In the genomic region with DNA sequence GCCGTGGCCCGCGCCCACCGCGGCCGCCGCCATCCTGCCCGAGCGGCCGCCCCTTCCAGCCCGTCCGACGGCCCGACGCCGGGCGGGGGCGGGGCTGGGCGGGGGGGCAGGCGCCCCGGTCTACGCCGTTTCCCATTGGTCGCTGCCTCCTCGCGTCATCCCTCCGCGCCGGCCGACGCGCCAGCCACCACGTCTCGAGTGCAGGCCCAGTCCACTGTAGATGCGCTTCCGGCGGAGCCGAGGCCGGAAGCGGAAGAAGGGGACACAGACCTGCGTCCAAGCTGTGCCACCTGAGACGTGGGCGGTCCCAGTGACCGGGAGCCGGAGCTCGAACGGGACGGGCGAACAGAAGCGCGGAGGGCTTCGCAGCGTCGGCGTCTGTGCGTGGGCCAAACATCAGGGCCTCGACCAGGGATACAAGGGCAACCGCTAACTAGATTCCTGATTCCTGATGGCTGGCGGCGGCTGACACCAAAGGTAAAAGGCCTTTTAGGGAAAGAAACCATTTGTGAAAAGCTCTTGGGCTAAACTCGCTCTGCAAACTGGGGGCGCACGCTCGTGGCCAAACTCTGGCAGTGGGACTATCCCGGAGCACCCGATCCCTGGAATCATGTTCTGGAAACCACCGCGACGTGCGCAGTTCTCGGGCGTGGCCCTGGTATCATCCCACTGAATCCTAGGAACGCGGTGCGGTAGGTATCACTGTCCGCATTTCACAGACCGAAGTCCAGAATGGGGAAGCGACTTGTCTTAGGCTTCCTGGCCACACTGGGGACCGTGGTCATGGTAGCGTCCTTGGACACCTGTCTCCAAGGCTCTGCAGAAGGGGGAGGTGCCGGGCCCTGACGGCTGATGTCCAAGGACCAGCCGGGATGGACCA, we compare ENCODE assay signal across 1 cellular context.
A peak's percentile ranks its signal among the peaks of the same experiment; 100 is the strongest.
TF ChIP-seq lines count a peak whose summit lies in the region.

A gene (minus strand): TSS at position 84 of the 880 bp plus-strand sequence. CDS start 51 bp downstream, at position 33.

TF ChIP-seq in H1, 55 proteins besides CTCF, POLR2A, EP300 and RAD21 (continues in another document):
- TF ChIP-seq, protein P1, sequence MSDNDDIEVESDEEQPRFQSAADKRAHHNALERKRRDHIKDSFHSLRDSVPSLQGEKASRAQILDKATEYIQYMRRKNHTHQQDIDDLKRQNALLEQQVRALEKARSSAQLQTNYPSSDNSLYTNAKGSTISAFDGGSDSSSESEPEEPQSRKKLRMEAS (IDR thresholded peaks at IDR 0.05) = peak; percentile 42; the same call in 1 of the 2 replicates
- TF ChIP-seq BCL11A (IDR thresholded peaks at IDR 0.05; ENCODE audit: low read depth in 2 of 2, low read length in 2 of 2) (no peak), TEAD4 (IDR thresholded peaks at IDR 0.05; ENCODE audit: low read depth, low read length) (no peak), RFX5 (IDR thresholded peaks at IDR 0.05; ENCODE audit: borderline replicate concordance, low read depth, low read length) (no peak; the same call in 1 of the 2 replicates), CEBPB (IDR thresholded peaks at IDR 0.05; ENCODE audit: low read depth, low read length) (no peak), POLR2AphosphoS5 (IDR thresholded peaks at IDR 0.05; ENCODE audit: low read depth, low read length) (peak; percentile 69), SP2 (IDR thresholded peaks at IDR 0.05; ENCODE audit: low read length) (no peak), RNF2 (IDR thresholded peaks at IDR 0.05; ENCODE audit: borderline replicate concordance, low read depth, low read length, missing control alignments, poor library complexity, severe bottlenecking) (no peak), CHD1 (IDR thresholded peaks at IDR 0.05; ENCODE audit: low read depth, low read length) (no peak), RBBP5 (IDR thresholded peaks at IDR 0.05; ENCODE audit: borderline replicate concordance, low read depth, low read length) (0 out of 2 replicates have a peak, but pooled peaks have one; percentile 35), KDM5A (IDR thresholded peaks at IDR 0.05; ENCODE audit: low read length) (no peak; the same call in 1 of the 2 replicates), NANOG (IDR thresholded peaks at IDR 0.05; ENCODE audit: insufficient read depth, low read depth, low read length, poor library complexity, severe bottlenecking) (no peak), HDAC6 (IDR thresholded peaks at IDR 0.05; ENCODE audit: low read depth, low read length) (no peak), ZNF274 (IDR thresholded peaks at IDR 0.05; ENCODE audit: borderline replicate concordance, extremely low read depth, low read length) (no peak), CHD2 (IDR thresholded peaks at IDR 0.05; ENCODE audit: low read length) (peak; percentile 62; the same call in 1 of the 2 replicates), TAF7 (optimal IDR thresholded peaks at IDR 0.05; ENCODE audit: borderline replicate concordance, low read depth, low read length) (peak; percentile 87), EGR1 (IDR thresholded peaks at IDR 0.05; ENCODE audit: borderline replicate concordance, low read depth, low read length) (peak; percentile 84), BRCA1 (IDR thresholded peaks at IDR 0.05; ENCODE audit: low read depth, low read length) (peak; percentile 50; the same call in 1 of the 2 replicates), TAF1 (IDR thresholded peaks at IDR 0.05; ENCODE audit: low read depth, low read length) (peak; percentile 85), SAP30 (IDR thresholded peaks at IDR 0.05; ENCODE audit: insufficient read depth, insufficient replicate concordance, low read length) (peak; percentile 93), JUN (IDR thresholded peaks at IDR 0.05; ENCODE audit: low read depth, low read length) (no peak), GABPA (IDR thresholded peaks at IDR 0.05; ENCODE audit: borderline replicate concordance, insufficient read depth, low read length) (peak; percentile 94), SP1 (IDR thresholded peaks at IDR 0.05; ENCODE audit: low read depth, low read length) (peak; percentile 77), TCF12 (IDR thresholded peaks at IDR 0.05; ENCODE audit: low read depth, low read length) (no peak), EZH2 (IDR thresholded peaks at IDR 0.05; ENCODE audit: low read depth, low read length, severe bottlenecking) (no peak), YY1 (IDR thresholded peaks at IDR 0.05; ENCODE audit: low read depth, low read length) (no peak), RXRA (IDR thresholded peaks at IDR 0.05; ENCODE audit: insufficient read depth, low read depth, low read length) (no peak), POU5F1 (IDR thresholded peaks at IDR 0.05; ENCODE audit: low read depth, low read length) (no peak), KDM4A (IDR thresholded peaks at IDR 0.05; ENCODE audit: low read depth, low read length, severe bottlenecking) (peak; percentile 100), SIX5 (IDR thresholded peaks at IDR 0.05; ENCODE audit: low read depth, low read length) (no peak), CTBP2 (IDR thresholded peaks at IDR 0.05; ENCODE audit: borderline replicate concordance, insufficient read depth, insufficient read length, low read length) (no peak), SUZ12 (IDR thresholded peaks at IDR 0.05; ENCODE audit: low read length) (no peak), KDM1A (IDR thresholded peaks at IDR 0.05; ENCODE audit: borderline replicate concordance, low read length) (no peak), PHF8 (conservative IDR thresholded peaks at IDR 0.05; ENCODE audit: low read depth, low read length) (peak; percentile 76), ASH2L (IDR thresholded peaks at IDR 0.05; ENCODE audit: low read length) (no peak), CBX8 (IDR thresholded peaks at IDR 0.05; ENCODE audit: borderline replicate concordance, low read depth, low read length) (no peak), SRF (IDR thresholded peaks at IDR 0.05; ENCODE audit: low read depth, low read length) (peak; percentile 85), CBX5 (IDR thresholded peaks at IDR 0.05; ENCODE audit: low read depth, low read length) (no peak), JUND (IDR thresholded peaks at IDR 0.05; ENCODE audit: low read length) (peak; percentile 18; the same call in 1 of the 2 replicates), SIN3A (conservative IDR thresholded peaks at IDR 0.05 in 1 of 2, IDR thresholded peaks at IDR 0.05 in 1 of 2; ENCODE audit: low read depth in 1 of 2, low read length in 2 of 2) (peak; percentile 68 to 93; a peak in 3 of 4 replicates), SIRT6 (IDR thresholded peaks at IDR 0.05; ENCODE audit: low read length) (no peak), HDAC2 (IDR thresholded peaks at IDR 0.05; ENCODE audit: borderline replicate concordance in 1 of 2, low read depth in 2 of 2, low read length in 2 of 2) (no peak), BACH1 (IDR thresholded peaks at IDR 0.05; ENCODE audit: low read length) (peak; percentile 26; the same call in 1 of the 2 replicates), NRF1 (IDR thresholded peaks at IDR 0.05; ENCODE audit: low read depth, low read length) (no peak), FOSL1 (IDR thresholded peaks at IDR 0.05; ENCODE audit: insufficient read depth, low read depth, low read length) (0 out of 2 replicates have a peak, but pooled peaks have one; percentile 3), MAFK (IDR thresholded peaks at IDR 0.05; ENCODE audit: low read depth, low read length) (no peak), GTF2F1 (IDR thresholded peaks at IDR 0.05; ENCODE audit: borderline replicate concordance, low read depth, low read length) (peak; percentile 80; the same call in 1 of the 2 replicates), CREB1 (IDR thresholded peaks at IDR 0.05) (peak; percentile 100)
- TF ChIP-seq, protein P2, sequence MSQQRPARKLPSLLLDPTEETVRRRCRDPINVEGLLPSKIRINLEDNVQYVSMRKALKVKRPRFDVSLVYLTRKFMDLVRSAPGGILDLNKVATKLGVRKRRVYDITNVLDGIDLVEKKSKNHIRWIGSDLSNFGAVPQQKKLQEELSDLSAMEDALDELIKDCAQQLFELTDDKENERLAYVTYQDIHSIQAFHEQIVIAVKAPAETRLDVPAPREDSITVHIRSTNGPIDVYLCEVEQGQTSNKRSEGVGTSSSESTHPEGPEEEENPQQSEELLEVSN (IDR thresholded peaks at IDR 0.05) = no peak
- TF ChIP-seq, protein P3, sequence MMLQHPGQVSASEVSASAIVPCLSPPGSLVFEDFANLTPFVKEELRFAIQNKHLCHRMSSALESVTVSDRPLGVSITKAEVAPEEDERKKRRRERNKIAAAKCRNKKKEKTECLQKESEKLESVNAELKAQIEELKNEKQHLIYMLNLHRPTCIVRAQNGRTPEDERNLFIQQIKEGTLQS (IDR thresholded peaks at IDR 0.05; ENCODE audit: insufficient read depth, low read depth, low read length) = peak; percentile 91
- TF ChIP-seq, protein P4, sequence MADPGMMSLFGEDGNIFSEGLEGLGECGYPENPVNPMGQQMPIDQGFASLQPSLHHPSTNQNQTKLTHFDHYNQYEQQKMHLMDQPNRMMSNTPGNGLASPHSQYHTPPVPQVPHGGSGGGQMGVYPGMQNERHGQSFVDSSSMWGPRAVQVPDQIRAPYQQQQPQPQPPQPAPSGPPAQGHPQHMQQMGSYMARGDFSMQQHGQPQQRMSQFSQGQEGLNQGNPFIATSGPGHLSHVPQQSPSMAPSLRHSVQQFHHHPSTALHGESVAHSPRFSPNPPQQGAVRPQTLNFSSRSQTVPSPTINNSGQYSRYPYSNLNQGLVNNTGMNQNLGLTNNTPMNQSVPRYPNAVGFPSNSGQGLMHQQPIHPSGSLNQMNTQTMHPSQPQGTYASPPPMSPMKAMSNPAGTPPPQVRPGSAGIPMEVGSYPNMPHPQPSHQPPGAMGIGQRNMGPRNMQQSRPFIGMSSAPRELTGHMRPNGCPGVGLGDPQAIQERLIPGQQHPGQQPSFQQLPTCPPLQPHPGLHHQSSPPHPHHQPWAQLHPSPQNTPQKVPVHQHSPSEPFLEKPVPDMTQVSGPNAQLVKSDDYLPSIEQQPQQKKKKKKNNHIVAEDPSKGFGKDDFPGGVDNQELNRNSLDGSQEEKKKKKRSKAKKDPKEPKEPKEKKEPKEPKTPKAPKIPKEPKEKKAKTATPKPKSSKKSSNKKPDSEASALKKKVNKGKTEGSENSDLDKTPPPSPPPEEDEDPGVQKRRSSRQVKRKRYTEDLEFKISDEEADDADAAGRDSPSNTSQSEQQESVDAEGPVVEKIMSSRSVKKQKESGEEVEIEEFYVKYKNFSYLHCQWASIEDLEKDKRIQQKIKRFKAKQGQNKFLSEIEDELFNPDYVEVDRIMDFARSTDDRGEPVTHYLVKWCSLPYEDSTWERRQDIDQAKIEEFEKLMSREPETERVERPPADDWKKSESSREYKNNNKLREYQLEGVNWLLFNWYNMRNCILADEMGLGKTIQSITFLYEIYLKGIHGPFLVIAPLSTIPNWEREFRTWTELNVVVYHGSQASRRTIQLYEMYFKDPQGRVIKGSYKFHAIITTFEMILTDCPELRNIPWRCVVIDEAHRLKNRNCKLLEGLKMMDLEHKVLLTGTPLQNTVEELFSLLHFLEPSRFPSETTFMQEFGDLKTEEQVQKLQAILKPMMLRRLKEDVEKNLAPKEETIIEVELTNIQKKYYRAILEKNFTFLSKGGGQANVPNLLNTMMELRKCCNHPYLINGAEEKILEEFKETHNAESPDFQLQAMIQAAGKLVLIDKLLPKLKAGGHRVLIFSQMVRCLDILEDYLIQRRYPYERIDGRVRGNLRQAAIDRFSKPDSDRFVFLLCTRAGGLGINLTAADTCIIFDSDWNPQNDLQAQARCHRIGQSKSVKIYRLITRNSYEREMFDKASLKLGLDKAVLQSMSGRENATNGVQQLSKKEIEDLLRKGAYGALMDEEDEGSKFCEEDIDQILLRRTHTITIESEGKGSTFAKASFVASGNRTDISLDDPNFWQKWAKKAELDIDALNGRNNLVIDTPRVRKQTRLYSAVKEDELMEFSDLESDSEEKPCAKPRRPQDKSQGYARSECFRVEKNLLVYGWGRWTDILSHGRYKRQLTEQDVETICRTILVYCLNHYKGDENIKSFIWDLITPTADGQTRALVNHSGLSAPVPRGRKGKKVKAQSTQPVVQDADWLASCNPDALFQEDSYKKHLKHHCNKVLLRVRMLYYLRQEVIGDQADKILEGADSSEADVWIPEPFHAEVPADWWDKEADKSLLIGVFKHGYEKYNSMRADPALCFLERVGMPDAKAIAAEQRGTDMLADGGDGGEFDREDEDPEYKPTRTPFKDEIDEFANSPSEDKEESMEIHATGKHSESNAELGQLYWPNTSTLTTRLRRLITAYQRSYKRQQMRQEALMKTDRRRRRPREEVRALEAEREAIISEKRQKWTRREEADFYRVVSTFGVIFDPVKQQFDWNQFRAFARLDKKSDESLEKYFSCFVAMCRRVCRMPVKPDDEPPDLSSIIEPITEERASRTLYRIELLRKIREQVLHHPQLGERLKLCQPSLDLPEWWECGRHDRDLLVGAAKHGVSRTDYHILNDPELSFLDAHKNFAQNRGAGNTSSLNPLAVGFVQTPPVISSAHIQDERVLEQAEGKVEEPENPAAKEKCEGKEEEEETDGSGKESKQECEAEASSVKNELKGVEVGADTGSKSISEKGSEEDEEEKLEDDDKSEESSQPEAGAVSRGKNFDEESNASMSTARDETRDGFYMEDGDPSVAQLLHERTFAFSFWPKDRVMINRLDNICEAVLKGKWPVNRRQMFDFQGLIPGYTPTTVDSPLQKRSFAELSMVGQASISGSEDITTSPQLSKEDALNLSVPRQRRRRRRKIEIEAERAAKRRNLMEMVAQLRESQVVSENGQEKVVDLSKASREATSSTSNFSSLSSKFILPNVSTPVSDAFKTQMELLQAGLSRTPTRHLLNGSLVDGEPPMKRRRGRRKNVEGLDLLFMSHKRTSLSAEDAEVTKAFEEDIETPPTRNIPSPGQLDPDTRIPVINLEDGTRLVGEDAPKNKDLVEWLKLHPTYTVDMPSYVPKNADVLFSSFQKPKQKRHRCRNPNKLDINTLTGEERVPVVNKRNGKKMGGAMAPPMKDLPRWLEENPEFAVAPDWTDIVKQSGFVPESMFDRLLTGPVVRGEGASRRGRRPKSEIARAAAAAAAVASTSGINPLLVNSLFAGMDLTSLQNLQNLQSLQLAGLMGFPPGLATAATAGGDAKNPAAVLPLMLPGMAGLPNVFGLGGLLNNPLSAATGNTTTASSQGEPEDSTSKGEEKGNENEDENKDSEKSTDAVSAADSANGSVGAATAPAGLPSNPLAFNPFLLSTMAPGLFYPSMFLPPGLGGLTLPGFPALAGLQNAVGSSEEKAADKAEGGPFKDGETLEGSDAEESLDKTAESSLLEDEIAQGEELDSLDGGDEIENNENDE (IDR thresholded peaks at IDR 0.05; ENCODE audit: insufficient replicate concordance, low read length) = no peak
- TF ChIP-seq, protein P5, sequence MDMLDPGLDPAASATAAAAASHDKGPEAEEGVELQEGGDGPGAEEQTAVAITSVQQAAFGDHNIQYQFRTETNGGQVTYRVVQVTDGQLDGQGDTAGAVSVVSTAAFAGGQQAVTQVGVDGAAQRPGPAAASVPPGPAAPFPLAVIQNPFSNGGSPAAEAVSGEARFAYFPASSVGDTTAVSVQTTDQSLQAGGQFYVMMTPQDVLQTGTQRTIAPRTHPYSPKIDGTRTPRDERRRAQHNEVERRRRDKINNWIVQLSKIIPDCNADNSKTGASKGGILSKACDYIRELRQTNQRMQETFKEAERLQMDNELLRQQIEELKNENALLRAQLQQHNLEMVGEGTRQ (IDR thresholded peaks at IDR 0.05; ENCODE audit: low read length) = peak; percentile 8; the same call in 1 of the 2 replicates
- TF ChIP-seq, protein P6, sequence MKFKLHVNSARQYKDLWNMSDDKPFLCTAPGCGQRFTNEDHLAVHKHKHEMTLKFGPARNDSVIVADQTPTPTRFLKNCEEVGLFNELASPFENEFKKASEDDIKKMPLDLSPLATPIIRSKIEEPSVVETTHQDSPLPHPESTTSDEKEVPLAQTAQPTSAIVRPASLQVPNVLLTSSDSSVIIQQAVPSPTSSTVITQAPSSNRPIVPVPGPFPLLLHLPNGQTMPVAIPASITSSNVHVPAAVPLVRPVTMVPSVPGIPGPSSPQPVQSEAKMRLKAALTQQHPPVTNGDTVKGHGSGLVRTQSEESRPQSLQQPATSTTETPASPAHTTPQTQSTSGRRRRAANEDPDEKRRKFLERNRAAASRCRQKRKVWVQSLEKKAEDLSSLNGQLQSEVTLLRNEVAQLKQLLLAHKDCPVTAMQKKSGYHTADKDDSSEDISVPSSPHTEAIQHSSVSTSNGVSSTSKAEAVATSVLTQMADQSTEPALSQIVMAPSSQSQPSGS (IDR thresholded peaks at IDR 0.05; ENCODE audit: low read length) = no peak
